8 cellular contexts compared by ENCODE assay signal in the genomic region with DNA sequence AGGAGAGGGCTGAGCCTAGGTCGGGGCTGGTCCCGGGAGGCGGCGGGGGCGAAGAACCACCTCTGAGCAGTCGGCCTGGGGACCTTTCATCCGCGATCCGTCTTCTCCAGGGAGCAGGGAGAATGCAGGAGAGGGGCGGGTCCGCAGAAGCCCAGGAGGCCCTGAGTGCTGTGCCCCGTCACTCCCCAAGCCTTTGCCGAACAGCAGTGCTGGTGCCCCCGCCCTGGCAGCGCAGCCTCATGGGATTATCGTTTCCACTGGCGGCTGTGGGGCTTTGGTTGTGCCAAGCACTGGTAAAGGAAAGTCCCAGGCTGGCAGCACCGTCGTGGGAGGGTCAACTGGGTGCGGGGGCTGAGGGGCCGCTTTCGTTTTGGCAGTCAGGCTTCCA. TPM values are rescaled to one million over a fixed set of nuclear protein-coding genes. Genes with fewer than 3 reads are reported as not detected.
DNase-seq lines count a peak whose midpoint lies in the region; ATAC-seq lines count a peak whose summit lies in the region.

No MANE protein-coding gene starts in this region.

- H3K4me3 Mint-ChIP-seq in activated T-cell treated with anti-CD3 and anti-CD28 coated beads, Interleukin-2, amount 50 U/mL, for 24 hours = peak overlapping the region; percentile 95
- peak overlapping the region; percentile 99 for H3K4me3 Mint-ChIP-seq in stimulated activated memory B cell treated with anti-CD40 and anti-IgM and Interleukin-4, amounts not matched to agents 10 μg/mL and 1 μg/mL and 100 μg/mL, for 72 hours

- H3K27ac Mint-ChIP-seq in activated T-cell treated with anti-CD3 and anti-CD28 coated beads, Interleukin-2, amount 50 U/mL, for 24 hours = peak overlapping the region; percentile 96
- peak overlapping the region; percentile 96 for H3K27ac Mint-ChIP-seq in stimulated activated memory B cell treated with anti-CD40 and anti-IgM and Interleukin-4, amounts not matched to agents 10 μg/mL and 1 μg/mL and 100 μg/mL, for 72 hours

- H3K27ac ChIP-seq in iPS DF 6.9 (ENCODE audit: low read length) = no peak overlapping the region

- DNase-seq in left cardiac atrium (peak; percentile 25), left ventricle myocardium superior (no peak), iPS DF 6.9 (ENCODE audit: low read depth, low spot score) (no peak), SHP77 (lab: John Stamatoyannopoulos, UW) (no peak), SW 1271 (lab: John Stamatoyannopoulos, UW) (no peak)
- no peak for DNase-seq in activated T-cell treated with anti-CD3 and anti-CD28 coated beads, Interleukin-2, amount 50 U/mL, for 24 hours

- peaks cover 29% of the 10 kb centered on the region for H3K36me3 ChIP-seq in iPS DF 6.9 (ENCODE audit: control insufficient read depth, insufficient read depth, low read length)

- no peaks in the 10 kb centered on the region for H3K27me3 ChIP-seq in iPS DF 6.9 (ENCODE audit: control insufficient read depth, insufficient read depth, low read length)

- peaks cover 69% of the 10 kb centered on the region for H3K36me3 Mint-ChIP-seq in activated T-cell treated with anti-CD3 and anti-CD28 coated beads, Interleukin-2, amount 50 U/mL, for 24 hours (ENCODE audit: low read depth)
- H3K36me3 Mint-ChIP-seq in stimulated activated memory B cell treated with anti-CD40 and anti-IgM and Interleukin-4, amounts not matched to agents 10 μg/mL and 1 μg/mL and 100 μg/mL, for 72 hours = peaks cover 42% of the 10 kb centered on the region

- H3K4me1 ChIP-seq in iPS DF 6.9 (ENCODE audit: control insufficient read depth, insufficient read depth, low read length) = peaks cover 5% of the 10 kb centered on the region

- no peaks in the 10 kb centered on the region for H3K9me3 Mint-ChIP-seq in activated T-cell treated with anti-CD3 and anti-CD28 coated beads, Interleukin-2, amount 50 U/mL, for 24 hours
- H3K9me3 Mint-ChIP-seq in stimulated activated memory B cell treated with anti-CD40 and anti-IgM and Interleukin-4, amounts not matched to agents 10 μg/mL and 1 μg/mL and 100 μg/mL, for 72 hours = no peaks in the 10 kb centered on the region

- no CpG with 5 or more reads among the region's 22 CpGs for WGBS in iPS DF 6.9 (ENCODE audit: insufficient coverage, insufficient read length)

- no peak for ATAC-seq in left cardiac atrium
- no peak for ATAC-seq in left ventricle myocardium superior
- no peak for ATAC-seq in stimulated activated memory B cell treated with anti-CD40 and anti-IgM and Interleukin-4, amounts not matched to agents 10 μg/mL and 1 μg/mL and 100 μg/mL, for 72 hours
- no peak for ATAC-seq in HG02852 (IDR thresholded peaks at IDR 0.05; ENCODE audit: unreplicated experiment)

- peaks cover 25% of the 10 kb centered on the region for H3K4me1 Mint-ChIP-seq in activated T-cell treated with anti-CD3 and anti-CD28 coated beads, Interleukin-2, amount 50 U/mL, for 24 hours (ENCODE audit: low read depth)
- peaks cover 39% of the 10 kb centered on the region for H3K4me1 Mint-ChIP-seq in stimulated activated memory B cell treated with anti-CD40 and anti-IgM and Interleukin-4, amounts not matched to agents 10 μg/mL and 1 μg/mL and 100 μg/mL, for 72 hours

- H3K4me3 ChIP-seq in iPS DF 6.9 (ENCODE audit: low read length) = peak overlapping the region; percentile 90

- intact Hi-C loops in left cardiac atrium (cut with DNase I) = no loop called here
- intact Hi-C loops in left ventricle myocardium superior (cut with micrococcal nuclease) = no loop called here

- H3K27me3 Mint-ChIP-seq in activated T-cell treated with anti-CD3 and anti-CD28 coated beads, Interleukin-2, amount 50 U/mL, for 24 hours = no peaks in the 10 kb centered on the region
- H3K27me3 Mint-ChIP-seq in stimulated activated memory B cell treated with anti-CD40 and anti-IgM and Interleukin-4, amounts not matched to agents 10 μg/mL and 1 μg/mL and 100 μg/mL, for 72 hours = peaks cover 8% of the 10 kb centered on the region

- no peaks in the 10 kb centered on the region for H3K9me3 ChIP-seq in iPS DF 6.9 (ENCODE audit: control insufficient read depth, insufficient read depth, low read length)

RNA-seq across cellular contexts. Expression of gene TBL3, which starts 0.6 kb away (rescaled TPM):
- 10 to 100 TPM; 19.4 to 21.5 TPM for total RNA-seq in left cardiac atrium
- total RNA-seq in left ventricle myocardium superior = 24.4 TPM

RNA-seq across cellular contexts. Expression of gene RNF151, which starts 5.8 kb away (rescaled TPM):
- total RNA-seq in left cardiac atrium (not detected), left ventricle myocardium superior (not detected)

RNA-seq across cellular contexts. Expression of gene RPS2, which starts 7.9 kb away (rescaled TPM):
- 1,000 to 10,000 TPM; 1,152 to 1,209 TPM for total RNA-seq in left cardiac atrium
- 788 TPM for total RNA-seq in left ventricle myocardium superior

RNA-seq across cellular contexts. Expression of gene NOXO1, which starts 8.8 kb away (rescaled TPM):
- total RNA-seq in left cardiac atrium (not detected), left ventricle myocardium superior (not detected)

RNA-seq across cellular contexts. Expression of gene GFER, which starts 11.5 kb away (rescaled TPM):
- total RNA-seq in left cardiac atrium = 10 to 100 TPM; 18.1 to 20.6 TPM
- 32.2 TPM for total RNA-seq in left ventricle myocardium superior
